8 cellular contexts compared by ENCODE assay signal in genomic region chr18:75478996-75479870, GRCh38. TPM values are rescaled to one million over a fixed set of nuclear protein-coding genes. Genes with fewer than 3 reads are reported as not detected.
DNase-seq lines count a peak whose midpoint lies in the region; ATAC-seq, FAIRE-seq and TF ChIP-seq lines count a peak whose summit lies in the region.

No MANE protein-coding gene starts in this region.

- TF ChIP-seq CTCF in A673 (conservative IDR thresholded peaks at IDR 0.05; ENCODE audit: low read depth, low read length) (peak; percentile 70), GM12878 (IDR thresholded peaks at IDR 0.05 in 2 of 3, conservative IDR thresholded peaks at IDR 0.05 in 1 of 3; ENCODE audit: control insufficient read depth in 2 of 3, extremely low read depth in 1 of 3, insufficient read depth in 1 of 3, low read depth in 3 of 3, low read length in 3 of 3) (peak; percentile 38 to 64 (median 58); a peak in 5 of 6 replicates), hepatocyte (IDR thresholded peaks at IDR 0.05; ENCODE audit: poor library complexity) (peak; percentile 66)

- no TSS peak for BruUV-seq in A673 (replicated peaks; lab: Mats Ljungman, UMichigan)
- no TSS peak for BruUV-seq in GM12878 (replicated peaks; lab: Mats Ljungman, UMichigan)

- no peaks in the 10 kb centered on the region for H3K9me2 ChIP-seq in hepatocyte (replicated peaks; ENCODE audit: insufficient read depth)

- H3K36me3 Mint-ChIP-seq in T-helper 2 cell treated with Interferon-gamma antibody and Interleukin-4, amounts not matched to agents 5 μg/mL and 100 μg/mL, for 36 hours (ENCODE audit: low read depth): no peaks in the 10 kb centered on the region

- peak; percentile 83 for TF ChIP-seq RAD21 in GM12878 (IDR thresholded peaks at IDR 0.05; ENCODE audit: insufficient read depth, low read depth, low read length)

- intact Hi-C loops in A673 (cut with micrococcal nuclease; ENCODE audit: unreplicated experiment): loop anchor here (2.0 kb wide), 1 partner anchor 822 kb away; no protein-coding TSS in a partner anchor
- intact Hi-C loops in GM12878 (cut with micrococcal nuclease; ENCODE audit: unreplicated experiment): loop anchor here (1.0 to 10.0 kb wide), 3 partner anchors 304 to 827 kb away; no protein-coding TSS in a partner anchor

- no peaks in the 10 kb centered on the region for H3K36me3 ChIP-seq in A673 (ENCODE audit: insufficient read depth, low read length, poor library complexity, severe bottlenecking)
- H3K36me3 ChIP-seq in GM12878 (ENCODE audit: control insufficient read depth in 2 of 2, insufficient read depth in 2 of 2, low read length in 1 of 2): no peaks in the 10 kb centered on the region
- H3K36me3 ChIP-seq in hepatocyte (replicated peaks; ENCODE audit: insufficient read depth, low read depth): no peaks in the 10 kb centered on the region

- POLR2A ChIA-PET in A673 (lab: Charles Lee; ENCODE audit: low non-redundant PET) (no interaction called here), GM12878 (lab: Charles Lee) (no interaction called here)

- no peak overlapping the region for H3K27ac Mint-ChIP-seq in T-helper 2 cell treated with Interferon-gamma antibody and Interleukin-4, amounts not matched to agents 5 μg/mL and 100 μg/mL, for 36 hours

- 37% methylated on average over 8 of the region's 8 CpGs for WGBS in GM12878 (ENCODE audit: insufficient coverage, insufficient replicate concordance, low lambda C conversion rate, missing lambda C conversion rate)
- 73% methylated on average over 8 of the region's 8 CpGs for WGBS in hepatocyte (ENCODE audit: low lambda C conversion rate, missing lambda C conversion rate)

- H2AFZ ChIP-seq in GM12878 (ENCODE audit: control insufficient read depth, low read depth, low read length) (no peak overlapping the region), hepatocyte (no peak overlapping the region)

- H3K4me1 ChIP-seq in A673 (ENCODE audit: insufficient read depth, low read length, poor library complexity, severe bottlenecking) (peaks cover 3% of the 10 kb centered on the region), GM12878 (ENCODE audit: control insufficient read depth, insufficient read depth, low read length) (no peaks in the 10 kb centered on the region), hepatocyte (ENCODE audit: insufficient read depth) (peaks cover 4% of the 10 kb centered on the region)

- peaks cover 4% of the 10 kb centered on the region for H3K27me3 Mint-ChIP-seq in T-helper 2 cell treated with Interferon-gamma antibody and Interleukin-4, amounts not matched to agents 5 μg/mL and 100 μg/mL, for 36 hours (ENCODE audit: low read depth)

- SMC1A ChIA-PET in GM12878 (lab: Charles Lee; ENCODE audit: uncharacterized antibody, unreplicated experiment): interaction anchor here (1.0 to 3.6 kb wide), 13 partner anchors 10 to 927 kb away, joined by 3 to 22 read pairs (median 4); no protein-coding TSS in a partner anchor

- TF ChIP-seq POLR2A in GM12878 (IDR thresholded peaks at IDR 0.05; ENCODE audit: low read depth, low read length): no peak

- H3K4me3 Mint-ChIP-seq in T-helper 2 cell treated with Interferon-gamma antibody and Interleukin-4, amounts not matched to agents 5 μg/mL and 100 μg/mL, for 36 hours: no peak overlapping the region

- H3K27ac ChIP-seq in A673 (ENCODE audit: low read depth, low read length, poor library complexity, severe bottlenecking): no peak overlapping the region
- no peak overlapping the region for H3K27ac ChIP-seq in GM12878 (ENCODE audit: control insufficient read depth, insufficient read depth)
- H3K27ac ChIP-seq in hepatocyte: no peak overlapping the region

- RAD21 ChIA-PET in GM12878 (lab: Charles Lee; ENCODE audit: unreplicated experiment): interaction anchor here (1.1 to 2.7 kb wide), 5 partner anchors 306 to 828 kb away, joined by 3 to 14 read pairs (median 4); no protein-coding TSS in a partner anchor

- H4K20me1 ChIP-seq in GM12878 (ENCODE audit: control insufficient read depth, insufficient read depth): no peaks in the 10 kb centered on the region
- H4K20me1 ChIP-seq in hepatocyte (ENCODE audit: insufficient read depth, poor library complexity, severe bottlenecking): no peaks in the 10 kb centered on the region

- peaks cover 13% of the 10 kb centered on the region for H3K9me3 Mint-ChIP-seq in T-helper 2 cell treated with Interferon-gamma antibody and Interleukin-4, amounts not matched to agents 5 μg/mL and 100 μg/mL, for 36 hours

- H3K4me2 ChIP-seq in GM12878 (ENCODE audit: control insufficient read depth, insufficient read depth) (no peak overlapping the region), hepatocyte (no peak overlapping the region)

- H3K79me2 ChIP-seq in GM12878 (ENCODE audit: control insufficient read depth, insufficient read depth, low read length) (no peaks in the 10 kb centered on the region), hepatocyte (no peaks in the 10 kb centered on the region)

- H3K4me3 ChIP-seq in A673 (ENCODE audit: low read depth, low read length, poor library complexity, severe bottlenecking): no peak overlapping the region
- H3K4me3 ChIP-seq in GM12878: no peak overlapping the region
- no peak overlapping the region for H3K4me3 ChIP-seq in hepatocyte

- TF ChIP-seq EP300 in GM12878 (IDR thresholded peaks at IDR 0.05; ENCODE audit: borderline replicate concordance in 1 of 2, control insufficient read depth in 1 of 2, low read depth in 2 of 2, low read length in 2 of 2): no peak

- DNase-seq in A673 (ENCODE audit: low spot score) (peak; percentile 58), NCI-H2227 treated with DMSO at 0.1 percent for 48 hours (lab: John Stamatoyannopoulos, UW) (peak; percentile 37), GM12878 (ENCODE audit: low read depth, low spot score) (peak; percentile 4), hepatocyte (ENCODE audit: low spot score) (peak; percentile 62), superior temporal gyrus (ENCODE audit: extremely low spot score) (peak; percentile 79)
- DNase-seq in T-helper 2 cell treated with Interferon-gamma antibody and Interleukin-4, amounts not matched to agents 5 μg/mL and 100 μg/mL, for 36 hours (ENCODE audit: low spot score): no peak

- H3K27me3 ChIP-seq in A673 (replicated peaks; ENCODE audit: insufficient read depth, low read depth, low read length, poor library complexity): no peaks in the 10 kb centered on the region
- H3K27me3 ChIP-seq in GM12878 (replicated peaks in 1 of 2; ENCODE audit: control insufficient read depth in 2 of 2, insufficient read depth in 2 of 2, low read length in 1 of 2): no peaks in the 10 kb centered on the region
- H3K27me3 ChIP-seq in hepatocyte: no peaks in the 10 kb centered on the region

- H3K9me3 ChIP-seq in A673 (ENCODE audit: low read depth, low read length, poor library complexity, severe bottlenecking) (no peaks in the 10 kb centered on the region), GM12878 (replicated peaks; ENCODE audit: control insufficient read depth, insufficient read depth, low read length) (no peaks in the 10 kb centered on the region; the same call in 2 of the 3 replicates), hepatocyte (ENCODE audit: low read depth) (no peaks in the 10 kb centered on the region)

- in situ Hi-C loops in GM12878 (cut with MboI): loop anchor here (10.0 kb wide), 2 partner anchors 304 to 814 kb away; no protein-coding TSS in a partner anchor

- ATAC-seq in GM18502 (IDR thresholded peaks at IDR 0.05; ENCODE audit: poor library complexity, unreplicated experiment): peak; percentile 92
- peak; percentile 82 for ATAC-seq in HG03159 (IDR thresholded peaks at IDR 0.05; ENCODE audit: unreplicated experiment)
- peak; percentile 87 for ATAC-seq in GM12878

- H3K4me1 Mint-ChIP-seq in T-helper 2 cell treated with Interferon-gamma antibody and Interleukin-4, amounts not matched to agents 5 μg/mL and 100 μg/mL, for 36 hours (ENCODE audit: low read depth): no peaks in the 10 kb centered on the region

- CTCF ChIA-PET in A673 (lab: Charles Lee) (no interaction called here), GM12878 (lab: Yijun Ruan, JAX) (interaction anchor here (0.6 to 3.5 kb wide), 16 partner anchors 12 to 856 kb away, joined by 3 to 24 read pairs (median 3); no protein-coding TSS in a partner anchor)

- FAIRE-seq in GM12878 (lab: Jason Lieb, UNC): peak; percentile 35

- no peak overlapping the region for H3K9ac ChIP-seq in GM12878 (ENCODE audit: control insufficient read depth, insufficient read depth, low read length)

TF ChIP-seq in GM12878, 131 proteins besides CTCF, POLR2A, EP300 and RAD21:
- TF ChIP-seq YY1 (IDR thresholded peaks at IDR 0.05; ENCODE audit: low read depth, low read length): no peak
- peak; percentile 67; the same call in 1 of the 2 replicates for TF ChIP-seq SMC3 (IDR thresholded peaks at IDR 0.05; ENCODE audit: borderline replicate concordance, low read length)
- TF ChIP-seq CBX5 (IDR thresholded peaks at IDR 0.05; ENCODE audit: low read depth): no peak

RNA-seq across cellular contexts. Expression of gene SMIM21, which starts 51.7 kb away (rescaled TPM):
- not detected in 2 replicates for total RNA-seq in A673 (2021)
- total RNA-seq in GM12878 (2013; cell fraction: nucleolus; rRNA removed): not detected in 2 replicates
- not detected in 2 replicates for total RNA-seq in GM12878 (2014; rRNA removed)
- not detected in 2 replicates for total RNA-seq in GM12878 (2014; rRNA removed; fragmentation: Illumina TruSeq; extraction: Trizol)
- not detected in 2 replicates for total RNA-seq in GM12878 (2021)
- polyA plus RNA-seq in GM12878 (2011; ENCODE audit: low read depth): not detected
- polyA plus RNA-seq in GM12878 (2011; rRNA removed): not detected in 2 replicates
- not detected in 2 replicates for polyA plus RNA-seq in GM12878 (2011; cell fraction: cytosol; rRNA removed)
- not detected in 2 replicates for polyA plus RNA-seq in GM12878 (2011; cell fraction: nucleus; rRNA removed)
- not detected in 2 replicates for polyA plus RNA-seq in GM12878 (2012)
- not detected in 2 replicates for polyA plus RNA-seq in GM12878 (2014; fragmentation: Illumina TruSeq; extraction: Trizol)
- polyA plus RNA-seq in GM12878 (2014; fragmentation: Nextera tagmentation; extraction: Ambion mirVana): not detected
- polyA plus RNA-seq in GM12878 (2014; rRNA removed): not detected in 2 replicates
- not detected for polyA plus RNA-seq in GM12878 (2016; fragmentation: Nextera tagmentation; extraction: Ambion mirVana)
- not detected in 2 replicates for polyA minus RNA-seq in GM12878 (2011; rRNA and poly(A)+ RNA removed)
- polyA minus RNA-seq in GM12878 (2011; cell fraction: cytosol; rRNA and poly(A)+ RNA removed): not detected in 2 replicates
- polyA minus RNA-seq in GM12878 (2011; cell fraction: nucleus; rRNA and poly(A)+ RNA removed): not detected in 2 replicates
- total RNA-seq in hepatocyte: not detected in 2 replicates
- not detected in 2 replicates for polyA plus RNA-seq in hepatocyte
